In genomic region chr7:157386979-157387800, GRCh38 we compare ENCODE assay signal across 8 cellular contexts. TPM values are rescaled to one million over a fixed set of nuclear protein-coding genes. Genes with fewer than 3 reads are reported as not detected.
A peak's percentile ranks its signal among the peaks of the same experiment; 100 is the strongest.
DNase-seq lines count a peak whose midpoint lies in the region; ATAC-seq and TF ChIP-seq lines count a peak whose summit lies in the region.

No MANE protein-coding gene starts in this region.

- H3K27ac ChIP-seq in right lobe of liver, result peak overlapping the region in 1 of 3 donors; percentile 42

- H3K9me3 ChIP-seq in right lobe of liver, result no peaks in the 10 kb centered on the region

- no peaks in the 10 kb centered on the region for H3K27me3 Mint-ChIP-seq in chondrocyte (ENCODE audit: low read depth)

- no peaks in the 10 kb centered on the region for H3K4me1 ChIP-seq in right lobe of liver

- H3K4me3 Mint-ChIP-seq in chondrocyte (ENCODE audit: unreplicated experiment), result no peak overlapping the region

- no peaks in the 10 kb centered on the region for H3K27me3 ChIP-seq in right lobe of liver

- peaks cover 0 to 56% (median 8%) of the 10 kb centered on the region in 4 donors for H3K36me3 ChIP-seq in right lobe of liver

- H3K4me1 Mint-ChIP-seq in chondrocyte (ENCODE audit: low read depth), result peaks cover 37% of the 10 kb centered on the region

- ATAC-seq in GM18508 (IDR thresholded peaks at IDR 0.05; ENCODE audit: insufficient read depth, unreplicated experiment) (peak; percentile 90), HG03095 (IDR thresholded peaks at IDR 0.05; ENCODE audit: unreplicated experiment) (peak; percentile 92), right lobe of liver (peak; percentile 82 to 89 (median 84))

- TF ChIP-seq POLR2A in right lobe of liver (IDR thresholded peaks at IDR 0.05), result no peak

- intact Hi-C loops in right lobe of liver (cut with DNase I), result no loop called here

- peaks cover 25% of the 10 kb centered on the region for H3K36me3 Mint-ChIP-seq in chondrocyte (ENCODE audit: low read depth)

- H3K4me3 ChIP-seq in right lobe of liver, result no peak overlapping the region

- TF ChIP-seq CTCF in chondrocyte (IDR thresholded peaks at IDR 0.05) (peak; percentile 99), right lobe of liver (IDR thresholded peaks at IDR 0.05) (peak; percentile 62 to 90 (median 84))

- H3K27ac Mint-ChIP-seq in chondrocyte (ENCODE audit: unreplicated experiment), result peak overlapping the region; percentile 71

- no peaks in the 10 kb centered on the region for H3K9me3 Mint-ChIP-seq in chondrocyte (ENCODE audit: low read depth)

- WGBS in right lobe of liver (ENCODE audit: insufficient coverage, low coverage, low lambda C conversion rate, missing lambda C conversion rate), result 53% methylated on average over 23 of the region's 23 CpGs

- DNase-seq in AG08395 (ENCODE audit: low spot score) (peak; percentile 80), NCI-H2196 treated with DMSO at 0.1 percent for 48 hours (lab: John Stamatoyannopoulos, UW; ENCODE audit: unreplicated experiment) (peak; percentile 26), chondrocyte (ENCODE audit: low spot score) (no peak), right lobe of liver (peak; percentile 73 to 80 (median 78))
- peak; percentile 82 to 87 for DNase-seq in activated CD4-positive, alpha-beta T cell treated with anti-CD3 and anti-CD28 coated beads for 24 hours (ENCODE audit: low read depth in 2 of 2)
- DNase-seq in stimulated activated CD4-positive, alpha-beta T cell treated with anti-CD3 and anti-CD28 coated beads, TNF-alpha, amount 100 ng/mL, for 4 hours (ENCODE audit: low read depth in 3 of 3), result peak; percentile 70 to 81 (median 73)

RNA-seq across cellular contexts. Expression of gene DNAJB6, which starts 50.4 kb away (rescaled TPM):
- total RNA-seq in chondrocyte, result 98.2 to 112 TPM (median 108 TPM) in 3 replicates
- 10 to 100 TPM; 24.5 to 38.0 (median 35.2) TPM for total RNA-seq in right lobe of liver
